ENCODE assay signal across 8 cellular contexts in genomic region chr15:90931737-90932659, GRCh38. TPM values are rescaled to one million over a fixed set of nuclear protein-coding genes. Genes with fewer than 3 reads are reported as not detected.
DNase-seq lines count a peak whose midpoint lies in the region; ATAC-seq and TF ChIP-seq lines count a peak whose summit lies in the region.

TSS of gene HDDC3 (minus strand) at chr15:90932549. CDS start at chr15:90932540, 9 bp downstream.

- peaks cover 15% of the 10 kb centered on the region; the same call in 1 of the 2 replicates for H3F3A ChIP-seq in PC-9 (ENCODE audit: insufficient read depth, low read depth)

- H3K4me3 ChIP-seq in PC-9 = peak within 1 kb of the TSS; percentile 88
- H3K4me3 ChIP-seq in muscle layer of duodenum (ENCODE audit: low read depth in 1 of 2, low read length in 2 of 2) = peak within 1 kb of the TSS; percentile 68 to 82

- peaks cover 11% of the 10 kb centered on the region for H3K79me2 ChIP-seq in PC-9 (ENCODE audit: low read depth)

- H3K36me3 ChIP-seq in PC-9 (ENCODE audit: low read depth) (no peaks in the 10 kb centered on the region), muscle layer of duodenum (ENCODE audit: control insufficient read depth in 1 of 2, insufficient read depth in 2 of 2, low read length in 2 of 2) (no peaks in the 10 kb centered on the region)

- no peaks in the 10 kb centered on the region for H3K9me3 ChIP-seq in PC-9 (ENCODE audit: insufficient read depth, low read depth)
- H3K9me3 ChIP-seq in muscle layer of duodenum (ENCODE audit: control insufficient read depth in 1 of 2, low read length in 2 of 2) = no peaks in the 10 kb centered on the region

- H3K36me3 Mint-ChIP-seq in IgD-negative memory B cell = no peaks in the 10 kb centered on the region

- peak; percentile 88 for TF ChIP-seq CTCF in PC-9 (conservative IDR thresholded peaks at IDR 0.05)

- no peaks in the 10 kb centered on the region for H3K9me2 ChIP-seq in PC-9 (ENCODE audit: insufficient read depth)

- H2AFZ ChIP-seq in PC-9 = peak within 1 kb of the TSS; percentile 100

- DNase-seq in DMS153 (lab: John Stamatoyannopoulos, UW) = peak; percentile 41
- DNase-seq in PC-9 = peak; percentile 84 to 89
- DNase-seq in activated T-cell treated with anti-CD3 and anti-CD28 coated beads, Interleukin-2, amount 50 U/mL, for 1 hour = peak; percentile 93
- DNase-seq in stimulated activated CD8-positive, alpha-beta memory T cell treated with anti-CD3 and anti-CD28 coated beads, Interleukin-7, amount 100 ng/mL, for 4 hours (ENCODE audit: low read depth in 2 of 2) = peak; percentile 80 to 84

- ATAC-seq in GM21529 (IDR thresholded peaks at IDR 0.05; ENCODE audit: unreplicated experiment) (peak; percentile 46), esophagus mucosa (peak; percentile 77)

- CTCF ChIA-PET in PC-9 (lab: Charles Lee) = interaction anchor here (0.5 to 2.2 kb wide), 11 partner anchors 10 to 866 kb away, joined by 3 to 11 read pairs (median 4); partner anchors contain the start of genes MAN2A2 and VPS33B

- BruUV-seq in PC-9 (replicated peaks; lab: Mats Ljungman, UMichigan) = no TSS peak

- peak within 1 kb of the TSS; percentile 99 for H3K27ac Mint-ChIP-seq in IgD-negative memory B cell

- H3K9me3 Mint-ChIP-seq in IgD-negative memory B cell = no peaks in the 10 kb centered on the region

- peak within 1 kb of the TSS; percentile 73 for H3K4me2 ChIP-seq in PC-9

- H3K27me3 ChIP-seq in PC-9 (ENCODE audit: insufficient read depth, low read depth) = no peaks in the 10 kb centered on the region
- no peaks in the 10 kb centered on the region for H3K27me3 ChIP-seq in muscle layer of duodenum (ENCODE audit: low read depth, low read length)

- intact Hi-C loops in PC-9 (cut with micrococcal nuclease; ENCODE audit: unreplicated experiment) = loop anchor here (1.0 to 10.0 kb wide), 7 partner anchors 29 to 830 kb away; partner anchors contain the start of genes BLM, IDH2 and MAN2A2

- H3K27me3 Mint-ChIP-seq in IgD-negative memory B cell = no peaks in the 10 kb centered on the region

- POLR2A ChIA-PET in PC-9 (lab: Charles Lee; ENCODE audit: unreplicated experiment) = interaction anchor here (0.5 to 0.6 kb wide), 3 partner anchors 31 to 1879 kb away, joined by 3 to 7 read pairs (median 4); no protein-coding TSS in a partner anchor

- H3K4me1 Mint-ChIP-seq in IgD-negative memory B cell = peaks cover 35 to 42% (median 39%) of the 10 kb centered on the region in 3 donors

- no peaks in the 10 kb centered on the region for H4K20me1 ChIP-seq in PC-9 (ENCODE audit: insufficient read depth)

- H3K4me1 ChIP-seq in PC-9 (replicated peaks; ENCODE audit: insufficient read depth) = peaks cover 33% of the 10 kb centered on the region
- peaks cover 17 to 36% of the 10 kb centered on the region in 2 donors for H3K4me1 ChIP-seq in muscle layer of duodenum (ENCODE audit: control insufficient read depth in 1 of 2, insufficient read depth in 2 of 2, low read length in 2 of 2)

- H3K4me3 Mint-ChIP-seq in IgD-negative memory B cell = peak within 1 kb of the TSS; percentile 97 to 100 (median 100)

- H3K27ac ChIP-seq in PC-9 (peak within 1 kb of the TSS; percentile 58), muscle layer of duodenum (ENCODE audit: low read length) (peak within 1 kb of the TSS; percentile 96)

RNA-seq across cellular contexts. Expression of gene HDDC3, which starts in this region (rescaled TPM):
- 29.4 TPM for polyA plus RNA-seq in IgD-negative memory B cell
- 18.1 and 20.9 TPM in 2 replicates for total RNA-seq in PC-9 (2021)
- 10.6 TPM for total RNA-seq in esophagus mucosa

Comparison
In these comparisons a context has a peak if more than half of its experiments do, and no peak if none do; other contexts are left out.
1. Peak in every context shown above with its lines: DNase-seq, ATAC-seq, H3K4me3 ChIP-seq and H3K27ac ChIP-seq.
2. DNase-seq: peak in every context shown above with its lines; median percentile 93 in activated T-cell treated with anti-CD3 and anti-CD28 coated beads, Interleukin-2, amount 50 U/mL, for 1 hour; 86 in PC-9; 82 in stimulated activated CD8-positive, alpha-beta memory T cell treated with anti-CD3 and anti-CD28 coated beads, Interleukin-7, amount 100 ng/mL, for 4 hours; 41 in DMS153.